Comparison of ENCODE assay signal across 1 cellular context in genomic region chr20:54231006-54231405, GRCh38.
TF ChIP-seq lines count a peak whose summit lies in the region.

No MANE protein-coding gene starts in this region.

TF ChIP-seq in GM23338, 12 proteins besides CTCF, POLR2A, EP300 and RAD21 (continued from another document):
- TF ChIP-seq ETS1 (IDR thresholded peaks at IDR 0.05) (no peak), CREB1 (CRISPR knock-in tag; IDR thresholded peaks at IDR 0.05; ENCODE audit: low read depth) (no peak), JUNB (IDR thresholded peaks at IDR 0.05; ENCODE audit: unreplicated experiment) (no peak), REST (IDR thresholded peaks at IDR 0.05; ENCODE audit: unreplicated experiment) (no peak), STAT1 (IDR thresholded peaks at IDR 0.05; ENCODE audit: unreplicated experiment) (no peak), EZH2 (IDR thresholded peaks at IDR 0.05; ENCODE audit: low read depth, unreplicated experiment) (no peak)
